8 cellular contexts compared by ENCODE assay signal in the genomic region with DNA sequence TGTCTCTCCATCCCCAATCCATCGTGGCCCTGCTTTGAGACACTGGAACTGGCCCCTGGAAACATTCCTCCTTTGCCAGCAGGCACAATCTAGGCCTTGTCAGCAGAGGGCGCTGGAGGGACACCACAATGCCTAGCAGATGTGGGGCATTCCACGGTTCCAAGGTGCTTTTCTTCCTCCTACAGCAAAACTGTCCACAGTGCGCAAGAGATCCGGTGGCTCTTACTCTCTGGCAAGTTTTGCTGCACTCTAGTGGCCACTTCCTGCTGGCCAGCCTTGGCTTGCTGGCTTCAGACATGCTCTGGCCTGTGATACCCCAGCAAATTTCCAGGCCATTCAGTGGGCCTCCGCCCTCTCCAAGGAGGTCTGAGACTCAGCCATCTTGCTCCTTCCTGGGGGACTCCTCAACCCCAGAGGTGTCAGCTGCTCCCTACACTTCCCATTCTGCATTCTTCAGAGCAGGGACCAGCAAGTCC. TPM values are rescaled to one million over a fixed set of nuclear protein-coding genes. Genes with fewer than 3 reads are reported as not detected.
DNase-seq lines count a peak whose midpoint lies in the region; ATAC-seq and TF ChIP-seq lines count a peak whose summit lies in the region.

No MANE protein-coding gene starts in this region.

- TF ChIP-seq POLR2A in GM18505 (IDR thresholded peaks at IDR 0.05; ENCODE audit: borderline replicate concordance, extremely low read depth, insufficient read depth, insufficient read length): no peak

- ATAC-seq in HG03342 (IDR thresholded peaks at IDR 0.05; ENCODE audit: unreplicated experiment) (peak; percentile 40), GM18505 (IDR thresholded peaks at IDR 0.05; ENCODE audit: unreplicated experiment) (no peak)

- DNase-seq in D341Med (ENCODE audit: low spot score) (peak; percentile 86), NCI-H524 treated with DMSO at 0.1 percent for 48 hours (lab: John Stamatoyannopoulos, UW) (peak; percentile 66), cerebellum (ENCODE audit: low spot score) (peak; percentile 77), kidney glomerular epithelial cell (lab: John Stamatoyannopoulos, UW) (peak; percentile 95)
- DNase-seq in activated CD4-positive, alpha-beta T cell treated with anti-CD3 and anti-CD28 coated beads for 1 hour: peak; percentile 72
- peak; percentile 81 to 89 for DNase-seq in stimulated activated CD4-positive, alpha-beta T cell treated with anti-CD3 and anti-CD28 coated beads, Interleukin-2, amount 100 ng/mL, for 48 hours

RNA-seq across cellular contexts. Expression of a gene that starts 17.1 kb away (rescaled TPM):
- total RNA-seq in cerebellum: 73.9 TPM

RNA-seq across cellular contexts. Expression of a gene that starts 34.2 kb away (rescaled TPM):
- total RNA-seq in cerebellum: 93.8 TPM

RNA-seq across cellular contexts. Expression of a gene that starts 56.3 kb away (rescaled TPM):
- total RNA-seq in cerebellum: 113 TPM
